In the genomic region with DNA sequence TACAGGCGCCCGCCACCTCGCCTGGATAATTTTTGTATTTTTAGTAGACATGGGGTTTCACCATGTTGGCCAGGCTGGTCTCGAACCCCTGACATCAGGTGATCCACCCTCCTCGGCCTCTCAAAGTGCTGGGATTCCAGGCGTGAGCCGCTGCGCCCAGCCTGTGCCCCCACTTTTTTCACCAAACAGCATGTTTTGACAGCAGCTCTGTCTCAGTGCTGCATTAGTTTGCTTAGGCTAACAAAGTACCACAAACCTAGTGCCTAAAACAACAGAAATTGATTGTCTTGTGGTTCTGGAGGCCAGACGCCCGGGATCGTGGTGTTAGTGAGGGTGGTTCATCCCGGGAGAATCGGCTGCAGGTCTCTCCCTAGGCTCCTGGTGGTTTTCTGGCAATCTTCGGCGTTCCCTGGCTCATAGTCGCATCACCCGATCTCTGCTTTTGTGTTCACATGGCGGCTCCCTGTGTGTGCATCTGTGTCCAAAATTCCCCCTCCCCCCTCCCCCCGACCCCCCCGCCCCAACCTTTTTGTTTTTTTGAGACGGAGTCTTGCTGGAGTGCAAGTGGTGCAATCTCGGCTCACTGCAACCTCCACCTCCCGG, we compare ENCODE assay signal across 17 cellular contexts. TPM values are rescaled to one million over a fixed set of nuclear protein-coding genes. Genes with fewer than 3 reads are reported as not detected.
DNase-seq lines count a peak whose midpoint lies in the region; ATAC-seq and TF ChIP-seq lines count a peak whose summit lies in the region.
"Had no signal": no experiment of that assay in that cellular context is flagged by ENCODE, and none has a peak within 500 bp of the region (broad histone marks: within the 10 kb centered on the region; RNA-seq: fewer than 3 reads in every experiment).

No MANE protein-coding gene starts in this region.

- WGBS in heart right ventricle, 2 donors: 80 to 87% methylated on average over 22 to 23 of the region's 23 CpGs
- WGBS in right cardiac atrium: 75% methylated on average over 23 of the region's 23 CpGs
- WGBS in liver: 52% methylated on average over 23 of the region's 23 CpGs
- 62% methylated on average over 11 of the region's 23 CpGs for WGBS in mammary epithelial cell (ENCODE audit: low coverage, missing lambda C conversion rate)

- no TSS peak for BruUV-seq in mammary epithelial cell (replicated peaks; lab: Mats Ljungman, UMichigan)

- TF ChIP-seq RAD21 in liver (IDR thresholded peaks at IDR 0.05): no peak

- H2AFZ ChIP-seq in mammary epithelial cell (ENCODE audit: low read depth, low read length): no peak overlapping the region

- DNase-seq in heart right ventricle (no peak), right cardiac atrium (no peak), retina (peak; percentile 18), mammary epithelial cell (no peak), mucosa of descending colon (no peak), MV-4-11 (lab: John Stamatoyannopoulos, UW) (no peak)
- DNase-seq: 8988T, COR-L47, HCEC 1CT, NCI-H1436, NCI-H226, NCI-H526 had no signal

- H3K9me3 ChIP-seq in heart right ventricle: no peaks in the 10 kb centered on the region
- no peaks in the 10 kb centered on the region for H3K9me3 ChIP-seq in right cardiac atrium (ENCODE audit: control insufficient read depth, low read length)
- H3K9me3 ChIP-seq in liver (ENCODE audit: control insufficient read depth in 4 of 4, low read length in 3 of 4): no peaks in the 10 kb centered on the region
- H3K9me3 ChIP-seq in mammary epithelial cell (replicated peaks; ENCODE audit: insufficient read depth, low read length): peaks cover 20% of the 10 kb centered on the region
- H3K9me3 ChIP-seq in mucosa of descending colon: no peaks in the 10 kb centered on the region

- H3K9ac ChIP-seq in liver (ENCODE audit: low read depth in 1 of 2, low read length in 2 of 2) (no peak overlapping the region), mammary epithelial cell (ENCODE audit: insufficient read depth, low read length) (no peak overlapping the region)

- intact Hi-C loops in heart right ventricle (cut with DNase I): no loop called here
- intact Hi-C loops in right cardiac atrium (cut with DNase I): no loop called here
- intact Hi-C loops in mammary epithelial cell (cut with micrococcal nuclease): no loop called here
- intact Hi-C loops in mucosa of descending colon (cut with DNase I, micrococcal nuclease): no loop called here

- H3K36me3 ChIP-seq in heart right ventricle (peaks cover 0 to 13% (median 0%) of the 10 kb centered on the region in 9 donors), liver (ENCODE audit: control insufficient read depth in 4 of 4, insufficient read depth in 3 of 4, low read depth in 1 of 4, low read length in 3 of 4) (peaks cover 0 to 2% (median 0%) of the 10 kb centered on the region in 4 donors), mammary epithelial cell (ENCODE audit: insufficient read depth, low read length) (no peaks in the 10 kb centered on the region), mucosa of descending colon (ENCODE audit: low read depth) (no peaks in the 10 kb centered on the region)

- TF ChIP-seq CTCF in heart right ventricle (IDR thresholded peaks at IDR 0.05): no peak
- TF ChIP-seq CTCF in liver (IDR thresholded peaks at IDR 0.05; ENCODE audit: low read depth, low read length, missing input control): no peak
- no peak for TF ChIP-seq CTCF in mammary epithelial cell (conservative IDR thresholded peaks at IDR 0.05 in 1 of 2, IDR thresholded peaks at IDR 0.05 in 1 of 2; ENCODE audit: extremely low read depth in 1 of 2, insufficient read depth in 1 of 2, low read depth in 1 of 2, low read length in 2 of 2)
- TF ChIP-seq CTCF in mucosa of descending colon (IDR thresholded peaks at IDR 0.05): no peak

- no peak overlapping the region for H3K4me3 ChIP-seq in heart right ventricle
- H3K4me3 ChIP-seq in right cardiac atrium (ENCODE audit: low read length): no peak overlapping the region
- no peak overlapping the region for H3K4me3 ChIP-seq in liver (ENCODE audit: low read depth in 1 of 3, low read length in 3 of 3)
- no peak overlapping the region for H3K4me3 ChIP-seq in mammary epithelial cell (replicated peaks in 1 of 3; ENCODE audit: insufficient read depth in 1 of 3, low read depth in 2 of 3, low read length in 3 of 3)
- H3K4me3 ChIP-seq in mucosa of descending colon: no peak overlapping the region
- H3K4me3 ChIP-seq: SK-N-MC had no signal

- H4K20me1 ChIP-seq in mammary epithelial cell (ENCODE audit: insufficient read depth, low read length): no peaks in the 10 kb centered on the region

- H3K27me3 ChIP-seq in heart right ventricle: no peaks in the 10 kb centered on the region
- H3K27me3 ChIP-seq in right cardiac atrium (ENCODE audit: control insufficient read depth, insufficient read depth): no peaks in the 10 kb centered on the region
- H3K27me3 ChIP-seq in liver (ENCODE audit: control insufficient read depth in 4 of 4, insufficient read depth in 4 of 4, low read length in 3 of 4): no peaks in the 10 kb centered on the region
- H3K27me3 ChIP-seq in mammary epithelial cell (ENCODE audit: insufficient read depth, low read length): no peaks in the 10 kb centered on the region

- ATAC-seq in heart right ventricle: no peak
- ATAC-seq in right cardiac atrium: no peak
- no peak for ATAC-seq in GM18517 (IDR thresholded peaks at IDR 0.05; ENCODE audit: unreplicated experiment)
- no peak for ATAC-seq in mucosa of descending colon

- dilution Hi-C loops in mammary epithelial cell (cut with HindIII; ENCODE audit: low sequenced_read_pairs): no loop called here

- in situ Hi-C loops in mammary epithelial cell (cut with MboI; ENCODE audit: low sequenced_read_pairs in 2 of 2): no loop called here

- H3K4me1 ChIP-seq in heart right ventricle: peaks cover 0 to 18% (median 8%) of the 10 kb centered on the region in 9 donors
- no peaks in the 10 kb centered on the region for H3K4me1 ChIP-seq in right cardiac atrium (ENCODE audit: control insufficient read depth, insufficient read depth, low read length)
- H3K4me1 ChIP-seq in liver (ENCODE audit: control insufficient read depth in 4 of 4, insufficient read depth in 4 of 4, low read length in 3 of 4): peaks cover 7 to 33% (median 21%) of the 10 kb centered on the region in 4 donors
- no peaks in the 10 kb centered on the region for H3K4me1 ChIP-seq in mammary epithelial cell (ENCODE audit: insufficient read depth, low read length)
- no peaks in the 10 kb centered on the region for H3K4me1 ChIP-seq in mucosa of descending colon (ENCODE audit: low read depth)

- H3K27ac ChIP-seq in heart right ventricle (peak overlapping the region in 7 of 10 donors; percentile 72 to 86 (median 83)), right cardiac atrium (ENCODE audit: low read length) (no peak overlapping the region), liver (ENCODE audit: low read depth in 1 of 2, low read length in 2 of 2) (peak overlapping the region; percentile 56 to 89), mammary epithelial cell (ENCODE audit: insufficient read depth, low read depth, low read length) (no peak overlapping the region)
- H3K27ac ChIP-seq: RWPE1, SK-N-MC had no signal

- CTCF ChIA-PET in mammary epithelial cell (lab: Charles Lee; ENCODE audit: low non-redundant PET): no interaction called here

- H3K4me2 ChIP-seq in mammary epithelial cell (ENCODE audit: insufficient read depth, low read depth, low read length): no peak overlapping the region

- H3K79me2 ChIP-seq in mammary epithelial cell (ENCODE audit: insufficient read depth, low read length): no peaks in the 10 kb centered on the region

TF ChIP-seq in liver, 16 proteins besides CTCF, POLR2A, EP300 and RAD21:
- no peak for TF ChIP-seq SP1 (IDR thresholded peaks at IDR 0.05)
- TF ChIP-seq FOXA1 (IDR thresholded peaks at IDR 0.05): no peak
- TF ChIP-seq NR2F2 (IDR thresholded peaks at IDR 0.05): no peak
- no peak for TF ChIP-seq JUND (IDR thresholded peaks at IDR 0.05)
- TF ChIP-seq, protein P1, sequence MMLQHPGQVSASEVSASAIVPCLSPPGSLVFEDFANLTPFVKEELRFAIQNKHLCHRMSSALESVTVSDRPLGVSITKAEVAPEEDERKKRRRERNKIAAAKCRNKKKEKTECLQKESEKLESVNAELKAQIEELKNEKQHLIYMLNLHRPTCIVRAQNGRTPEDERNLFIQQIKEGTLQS (IDR thresholded peaks at IDR 0.05): no peak
- TF ChIP-seq GABPA (IDR thresholded peaks at IDR 0.05 in 1 of 2, conservative IDR thresholded peaks at IDR 0.05 in 1 of 2): no peak
- no peak for TF ChIP-seq HNF4G (IDR thresholded peaks at IDR 0.05)
- TF ChIP-seq MAX (IDR thresholded peaks at IDR 0.05): no peak
- no peak for TF ChIP-seq YY1 (IDR thresholded peaks at IDR 0.05)
- TF ChIP-seq FOXA2 (IDR thresholded peaks at IDR 0.05): no peak

RNA-seq across cellular contexts. Expression of gene MYH14, which starts 30.0 kb away (rescaled TPM):
- total RNA-seq in heart right ventricle: 100 to 1,000 TPM in 5 of 10 donors, 10 to 100 TPM in 5; 82.2 to 124 (median 102) TPM
- 100 to 1,000 TPM in 1 of 2 donors, 10 to 100 TPM in 1; 29.3 to 149 TPM for polyA plus RNA-seq in heart right ventricle
- total RNA-seq in right cardiac atrium: 10 to 100 TPM; 69.9 to 92.9 (median 76.5) TPM
- 73.6 TPM for polyA plus RNA-seq in right cardiac atrium
- total RNA-seq in liver: 10 to 100 TPM; 12.4 to 27.7 TPM
- polyA plus RNA-seq in liver: 10 to 100 TPM; 23.4 to 37.5 TPM
- total RNA-seq in mammary epithelial cell: 1 to 10 TPM in 1 of 2 donors, under 1 TPM in 1; 0.24 to 4.5 TPM
- polyA plus RNA-seq in mammary epithelial cell: 0.05 TPM
- polyA minus RNA-seq in mammary epithelial cell: not detected
- 100 to 1,000 TPM; 268 to 606 (median 586) TPM for total RNA-seq in mucosa of descending colon
- polyA plus RNA-seq: IgD-negative memory B cell had no signal

Comparison
In these comparisons a context has a peak if more than half of its experiments do, and no peak if none do; other contexts are left out.
1. H3K27ac ChIP-seq: peak in heart right ventricle (7 of 10) and liver (2 of 2); none in right cardiac atrium (single experiment) and mammary epithelial cell (single experiment).